10 cellular contexts compared by ENCODE assay signal in the genomic region with DNA sequence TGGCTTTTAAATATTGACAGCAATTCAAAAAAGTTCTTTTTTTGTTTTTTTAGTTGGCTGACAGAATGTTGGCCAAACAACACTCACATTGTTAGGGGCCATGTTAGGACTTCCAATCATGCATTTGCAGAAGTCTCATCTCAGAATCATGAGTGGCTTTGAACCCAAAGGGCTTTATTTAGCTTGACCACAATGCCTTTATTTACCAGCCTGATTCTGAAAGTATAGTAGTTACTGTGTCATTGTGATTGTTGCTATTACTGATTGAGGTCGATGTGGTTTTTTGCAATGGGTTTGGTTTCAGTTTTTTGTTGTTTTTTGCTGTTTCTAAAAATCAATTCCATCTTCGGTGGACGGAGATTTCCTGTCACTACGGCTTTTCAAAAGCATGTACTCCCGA. TPM values are rescaled to one million over a fixed set of nuclear protein-coding genes. Genes with fewer than 3 reads are reported as not detected.
DNase-seq lines count a peak whose midpoint lies in the region; ATAC-seq and TF ChIP-seq lines count a peak whose summit lies in the region.
"Had no signal": no experiment of that assay in that cellular context is flagged by ENCODE, and none has a peak within 500 bp of the region (broad histone marks: within the 10 kb centered on the region; RNA-seq: fewer than 3 reads in every experiment).

No MANE protein-coding gene starts in this region.

- H3K4me3 ChIP-seq in GM12865 (ENCODE audit: low read depth, low read length), result no peak overlapping the region
- peak overlapping the region; percentile 10 for H3K4me3 ChIP-seq in coronary artery
- H3K4me3 ChIP-seq in stomach, result no peak overlapping the region
- no peak overlapping the region for H3K4me3 ChIP-seq in CD4-positive, alpha-beta memory T cell (ENCODE audit: low read length in 2 of 2)

- H3K4me3 Mint-ChIP-seq in CD4-positive, alpha-beta memory T cell, result no peak overlapping the region
- H3K4me3 Mint-ChIP-seq: memory B cell had no signal

- H3K9me3 Mint-ChIP-seq in CD4-positive, alpha-beta memory T cell, result no peaks in the 10 kb centered on the region
- H3K9me3 Mint-ChIP-seq: memory B cell had no signal

- H3K27ac Mint-ChIP-seq in CD4-positive, alpha-beta memory T cell, result no peak overlapping the region
- H3K27ac Mint-ChIP-seq: memory B cell had no signal

- CTCF ChIA-PET in CD4-positive, alpha-beta memory T cell (lab: Charles Lee; ENCODE audit: partially characterized antibody), result no interaction called here

- H3K27ac ChIP-seq in coronary artery, result peak overlapping the region; percentile 77 to 82
- H3K27ac ChIP-seq in stomach, result peak overlapping the region in 1 of 5 donors; percentile 26
- no peak overlapping the region for H3K27ac ChIP-seq in CD4-positive, alpha-beta memory T cell (ENCODE audit: low read depth, low read length)

- peaks cover 3 to 16% (median 10%) of the 10 kb centered on the region in 4 donors for H3K4me1 ChIP-seq in stomach
- H3K4me1 ChIP-seq in CD4-positive, alpha-beta memory T cell (ENCODE audit: insufficient read depth, low read length), result no peaks in the 10 kb centered on the region

- peaks cover 4 to 11% of the 10 kb centered on the region in 2 donors for H3K27me3 Mint-ChIP-seq in CD4-positive, alpha-beta memory T cell

- DNase-seq in GM12865 (ENCODE audit: low read depth) (peak; percentile 83), coronary artery (ENCODE audit: low spot score) (no peak), NCI-H82 treated with DMSO at 0.1 percent for 48 hours (lab: John Stamatoyannopoulos, UW; ENCODE audit: unreplicated experiment) (no peak), stomach (no peak), NCI-H1694 treated with DMSO at 0.1 percent for 48 hours (lab: John Stamatoyannopoulos, UW) (no peak)
- no peak for DNase-seq in CD4-positive, alpha-beta memory T cell
- DNase-seq: stimulated activated CD4-positive, alpha-beta T cell treated with anti-CD3 and anti-CD28 coated beads, Interleukin-4, amount 100 ng/mL, for 24 hours had no signal

- no peaks in the 10 kb centered on the region for H3K36me3 Mint-ChIP-seq in CD4-positive, alpha-beta memory T cell
- H3K36me3 Mint-ChIP-seq: memory B cell had no signal

- no peaks in the 10 kb centered on the region for H3K9me3 ChIP-seq in stomach
- no peaks in the 10 kb centered on the region for H3K9me3 ChIP-seq in CD4-positive, alpha-beta memory T cell (ENCODE audit: control insufficient read depth in 1 of 2, low read length in 2 of 2)

- ATAC-seq in GM19463 (IDR thresholded peaks at IDR 0.05; ENCODE audit: unreplicated experiment) (peak; percentile 96), HG03095 (IDR thresholded peaks at IDR 0.05; ENCODE audit: unreplicated experiment) (peak; percentile 95)

- no peak for TF ChIP-seq EP300 in stomach (IDR thresholded peaks at IDR 0.05)

- TF ChIP-seq CTCF in GM12865 (IDR thresholded peaks at IDR 0.05; ENCODE audit: insufficient read depth, low read depth, low read length, missing control alignments), result no peak
- no peak for TF ChIP-seq CTCF in coronary artery (IDR thresholded peaks at IDR 0.05)
- TF ChIP-seq CTCF in stomach (IDR thresholded peaks at IDR 0.05), result no peak

- intact Hi-C loops in stomach (cut with DNase I; ENCODE audit: low total_unique reads), result no loop called here
- intact Hi-C loops in CD4-positive, alpha-beta memory T cell (cut with micrococcal nuclease), result no loop called here

- peaks cover 0 to 2% (median under 1%) of the 10 kb centered on the region in 4 donors for H3K4me1 Mint-ChIP-seq in CD4-positive, alpha-beta memory T cell

- H3K36me3 ChIP-seq in stomach, result no peaks in the 10 kb centered on the region
- H3K36me3 ChIP-seq in CD4-positive, alpha-beta memory T cell (ENCODE audit: insufficient read depth, low read length), result no peaks in the 10 kb centered on the region

- POLR2A ChIA-PET in CD4-positive, alpha-beta memory T cell (lab: Charles Lee; ENCODE audit: partially characterized antibody), result no interaction called here

- no peaks in the 10 kb centered on the region for H3K27me3 ChIP-seq in stomach
- no peaks in the 10 kb centered on the region for H3K27me3 ChIP-seq in CD4-positive, alpha-beta memory T cell (ENCODE audit: insufficient read depth, low read length)

- no peak for TF ChIP-seq POLR2A in stomach (IDR thresholded peaks at IDR 0.05)

- WGBS in stomach, 5 donors, result 45 to 64% (median 55%) methylated on average over 5 of the region's 5 CpGs

RNA-seq across cellular contexts. Expression of a gene that starts 7.2 kb away (rescaled TPM):
- total RNA-seq in stomach, result 1 to 10 TPM in 4 of 5 donors, not detected in 1; 1.7 to 8.7 (median 2.1) TPM
- polyA plus RNA-seq in stomach, result under 1 TPM; 0.23 to 0.50 (median 0.31) TPM
- not detected for total RNA-seq in CD4-positive, alpha-beta memory T cell
- not detected for polyA plus RNA-seq in CD4-positive, alpha-beta memory T cell

RNA-seq across cellular contexts. Expression of a gene that starts 10.3 kb away (rescaled TPM):
- total RNA-seq in stomach, result under 1 TPM in 1 of 5 donors, not detected in 4; 0.18 TPM
- polyA plus RNA-seq in stomach, result 1 to 10 TPM in 1 of 3 donors, under 1 TPM in 1, not detected in 1; 0.35 to 2.7 TPM
- total RNA-seq in CD4-positive, alpha-beta memory T cell, result not detected
- not detected for polyA plus RNA-seq in CD4-positive, alpha-beta memory T cell
